Comparison of ENCODE assay signal across 8 cellular contexts in the genomic region with DNA sequence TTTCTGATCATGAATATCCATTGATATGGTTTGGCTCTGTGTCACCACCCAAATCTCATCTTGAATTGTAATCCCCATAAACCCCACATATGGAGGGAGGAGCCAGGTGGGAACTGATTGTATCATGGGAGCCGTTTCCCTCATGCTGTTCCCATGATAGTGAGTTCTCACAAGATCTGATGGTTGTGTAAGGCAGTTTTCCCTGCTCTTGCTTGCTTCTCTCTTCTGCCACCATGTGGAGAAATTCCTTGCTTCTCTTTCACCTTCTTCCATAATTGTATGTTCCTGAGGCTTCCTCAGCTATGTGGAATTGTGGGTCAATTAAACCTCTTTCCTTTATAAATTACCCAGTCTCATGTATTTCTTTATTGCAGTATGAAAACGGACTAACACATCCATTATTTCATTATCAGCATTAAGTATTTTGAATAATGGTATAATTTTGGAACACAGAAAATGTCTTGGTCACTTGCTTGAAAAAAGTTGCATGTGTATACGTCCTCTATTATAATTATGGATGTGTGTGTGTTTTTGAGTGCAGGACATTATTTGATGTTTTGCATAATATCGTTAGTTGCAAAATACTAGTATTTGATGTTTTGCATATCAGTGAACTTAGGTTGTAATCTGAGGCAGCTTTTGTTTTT.
A peak's percentile ranks its signal among the peaks of the same experiment; 100 is the strongest.
DNase-seq lines count a peak whose midpoint lies in the region; ATAC-seq, FAIRE-seq and TF ChIP-seq lines count a peak whose summit lies in the region.
"Had no signal": no experiment of that assay in that cellular context is flagged by ENCODE, and none has a peak within 500 bp of the region (broad histone marks: within the 10 kb centered on the region; RNA-seq: fewer than 3 reads in every experiment).

No MANE protein-coding gene starts in this region.

- no peak overlapping the region for H3K4me3 Mint-ChIP-seq in endodermal cell
- no peak overlapping the region for H3K4me3 Mint-ChIP-seq in stimulated activated naive B cell treated with anti-CD40 and anti-IgM and Interleukin-4, amounts not matched to agents 10 μg/mL and 1 μg/mL and 100 μg/mL, for 72 hours

- no peaks in the 10 kb centered on the region for H3K9me2 ChIP-seq in GM23248 (ENCODE audit: insufficient read depth)

- DNase-seq in GM23248 = peak; percentile 8
- DNase-seq in NCI-H526 (lab: John Stamatoyannopoulos, UW) = peak; percentile 82 to 93
- peak; percentile 51 for DNase-seq in endodermal cell
- DNase-seq in pancreas = no peak
- DNase-seq in stimulated activated naive B cell treated with anti-CD40 and anti-IgM and Interleukin-4, amounts not matched to agents 10 μg/mL and 1 μg/mL and 100 μg/mL, for 72 hours = no peak
- DNase-seq: left cardiac atrium had no signal

- H3K9ac ChIP-seq in GM23248 (no peak overlapping the region), endodermal cell (ENCODE audit: extremely low read depth, low read length, poor library complexity, severe bottlenecking) (no peak overlapping the region)

- no peaks in the 10 kb centered on the region for H3K27me3 ChIP-seq in GM23248 (replicated peaks; ENCODE audit: insufficient read depth)
- H3K27me3 ChIP-seq in endodermal cell (ENCODE audit: control insufficient read depth, insufficient read depth, low read length, poor library complexity, severe bottlenecking) = no peaks in the 10 kb centered on the region
- H3K27me3 ChIP-seq in pancreas = no peaks in the 10 kb centered on the region

- no peak for FAIRE-seq in pancreas (lab: Jason Lieb, UNC)

- H3K36me3 ChIP-seq in GM23248 (ENCODE audit: low read depth) (no peaks in the 10 kb centered on the region), endodermal cell (ENCODE audit: control insufficient read depth, insufficient read depth, low read length) (no peaks in the 10 kb centered on the region), pancreas (no peaks in the 10 kb centered on the region)

- H3F3A ChIP-seq in GM23248 (ENCODE audit: insufficient read depth) = no peaks in the 10 kb centered on the region

- peaks cover 5% of the 10 kb centered on the region for H3K9me3 Mint-ChIP-seq in endodermal cell
- H3K9me3 Mint-ChIP-seq in stimulated activated naive B cell treated with anti-CD40 and anti-IgM and Interleukin-4, amounts not matched to agents 10 μg/mL and 1 μg/mL and 100 μg/mL, for 72 hours = peaks cover 0 to 4% of the 10 kb centered on the region in 2 donors

- intact Hi-C loops in pancreas (cut with DNase I) = no loop called here

- H3K27me3 Mint-ChIP-seq in endodermal cell (ENCODE audit: insufficient read depth) = no peaks in the 10 kb centered on the region
- H3K27me3 Mint-ChIP-seq in stimulated activated naive B cell treated with anti-CD40 and anti-IgM and Interleukin-4, amounts not matched to agents 10 μg/mL and 1 μg/mL and 100 μg/mL, for 72 hours = no peaks in the 10 kb centered on the region

- in situ Hi-C loops in GM23248 (cut with MboI) = no loop called here

- H3K27ac ChIP-seq in GM23248 = no peak overlapping the region
- no peak overlapping the region for H3K27ac ChIP-seq in endodermal cell (ENCODE audit: low read depth, low read length)
- no peak overlapping the region for H3K27ac ChIP-seq in pancreas

- H3K79me2 ChIP-seq in GM23248 (ENCODE audit: insufficient read depth) = no peaks in the 10 kb centered on the region

- H3K36me3 Mint-ChIP-seq in endodermal cell (ENCODE audit: low read depth) = peaks cover 9% of the 10 kb centered on the region
- no peaks in the 10 kb centered on the region for H3K36me3 Mint-ChIP-seq in stimulated activated naive B cell treated with anti-CD40 and anti-IgM and Interleukin-4, amounts not matched to agents 10 μg/mL and 1 μg/mL and 100 μg/mL, for 72 hours

- H3K9me3 ChIP-seq in GM23248 (ENCODE audit: low read depth) (no peaks in the 10 kb centered on the region), endodermal cell (ENCODE audit: control insufficient read depth, low read length) (no peaks in the 10 kb centered on the region), pancreas (no peaks in the 10 kb centered on the region)

- no peaks in the 10 kb centered on the region for H3K4me1 ChIP-seq in GM23248 (ENCODE audit: insufficient read depth)
- H3K4me1 ChIP-seq in endodermal cell (ENCODE audit: control insufficient read depth, insufficient read depth, low read length) = no peaks in the 10 kb centered on the region
- no peaks in the 10 kb centered on the region for H3K4me1 ChIP-seq in pancreas

- H3K4me1 Mint-ChIP-seq in endodermal cell = peaks cover 2% of the 10 kb centered on the region
- H3K4me1 Mint-ChIP-seq in stimulated activated naive B cell treated with anti-CD40 and anti-IgM and Interleukin-4, amounts not matched to agents 10 μg/mL and 1 μg/mL and 100 μg/mL, for 72 hours = no peaks in the 10 kb centered on the region

- H3K4me2 ChIP-seq in GM23248 (ENCODE audit: unreplicated experiment) = no peak overlapping the region

- 18 to 19% methylated on average over 4 of the region's 4 CpGs for WGBS in GM23248 (ENCODE audit: low coverage in 1 of 2, low lambda C conversion rate in 2 of 2, missing lambda C conversion rate in 2 of 2), 2 experiments
- 81 to 100% methylated on average over 2 to 3 of the region's 4 CpGs for WGBS in endodermal cell (ENCODE audit: insufficient coverage in 1 of 2, insufficient read length in 1 of 2), 2 experiments
- WGBS in pancreas, 2 donors = 34 to 45% methylated on average over 4 of the region's 4 CpGs

- H3K4me3 ChIP-seq in GM23248 (no peak overlapping the region), endodermal cell (ENCODE audit: low read length) (no peak overlapping the region), pancreas (no peak overlapping the region)

- ATAC-seq in pancreas (peak in 3 of 4 donors; percentile 58 to 72 (median 64)), HG02571 (IDR thresholded peaks at IDR 0.05; ENCODE audit: unreplicated experiment) (no peak), GM21619 (IDR thresholded peaks at IDR 0.05; ENCODE audit: unreplicated experiment) (no peak)
- ATAC-seq in stimulated activated naive B cell treated with anti-CD40 and anti-IgM and Interleukin-4, amounts not matched to agents 10 μg/mL and 1 μg/mL and 100 μg/mL, for 72 hours (replicated peaks) = no peak
- ATAC-seq: left cardiac atrium had no signal

- no peaks in the 10 kb centered on the region for H4K20me1 ChIP-seq in GM23248 (ENCODE audit: insufficient read depth)

- H2AFZ ChIP-seq in GM23248 = no peak overlapping the region

- TF ChIP-seq CTCF in endodermal cell (conservative IDR thresholded peaks at IDR 0.05) (peak; percentile 82), pancreas (IDR thresholded peaks at IDR 0.05) (peak in 2 of 4 donors; percentile 12 to 14)

- H3K27ac Mint-ChIP-seq in endodermal cell = no peak overlapping the region
- no peak overlapping the region for H3K27ac Mint-ChIP-seq in stimulated activated naive B cell treated with anti-CD40 and anti-IgM and Interleukin-4, amounts not matched to agents 10 μg/mL and 1 μg/mL and 100 μg/mL, for 72 hours

Comparison
In these comparisons a context has a peak if more than half of its experiments do, and no peak if none do; other contexts are left out.
1. DNase-seq: peak in GM23248 (single experiment), NCI-H526 (2 of 2) and endodermal cell (single experiment); none in pancreas (0 of 6) and stimulated activated naive B cell treated with anti-CD40 and anti-IgM and Interleukin-4, amounts not matched to agents 10 μg/mL and 1 μg/mL and 100 μg/mL, for 72 hours (single experiment).
2. ATAC-seq: peak in pancreas (3 of 4); none in HG02571 (single experiment), GM21619 (single experiment) and stimulated activated naive B cell treated with anti-CD40 and anti-IgM and Interleukin-4, amounts not matched to agents 10 μg/mL and 1 μg/mL and 100 μg/mL, for 72 hours (0 of 2).